Comparison of ENCODE assay signal across 15 cellular contexts in genomic region chr3:48267782-48268181, GRCh38. TPM values are rescaled to one million over a fixed set of nuclear protein-coding genes. Genes with fewer than 3 reads are reported as not detected.
DNase-seq lines count a peak whose midpoint lies in the region; ATAC-seq and TF ChIP-seq lines count a peak whose summit lies in the region.
"Had no signal": no experiment of that assay in that cellular context is flagged by ENCODE, and none has a peak within 500 bp of the region (broad histone marks: within the 10 kb centered on the region; RNA-seq: fewer than 3 reads in every experiment).

No MANE protein-coding gene starts in this region.

- no peak for TF ChIP-seq CTCF in Peyer's patch (IDR thresholded peaks at IDR 0.05)
- no peak for TF ChIP-seq CTCF in nephron (IDR thresholded peaks at IDR 0.05; ENCODE audit: unreplicated experiment in 3 of 3)
- TF ChIP-seq CTCF in natural killer cell (IDR thresholded peaks at IDR 0.05): no peak

- CTCF ChIA-PET in CD4-positive, alpha-beta memory T cell (lab: Charles Lee; ENCODE audit: partially characterized antibody): interaction anchor here (0.9 to 2.9 kb wide), 10 partner anchors 9 to 289 kb away, joined by 3 to 29 read pairs (median 4); partner anchors contain the start of genes NME6, PFKFB4 and ZNF589

- peaks cover 7 to 18% of the 10 kb centered on the region in 2 donors for H3K36me3 Mint-ChIP-seq in CD4-positive, alpha-beta memory T cell
- H3K36me3 Mint-ChIP-seq in central memory CD8-positive, alpha-beta T cell (ENCODE audit: insufficient read depth): peaks cover 14% of the 10 kb centered on the region
- H3K36me3 Mint-ChIP-seq in nephron (ENCODE audit: low read depth) (peaks cover 50% of the 10 kb centered on the region), natural killer cell (peaks cover 11% of the 10 kb centered on the region)

- peaks cover 24 to 40% (median 33%) of the 10 kb centered on the region in 4 donors for H3K4me1 Mint-ChIP-seq in CD4-positive, alpha-beta memory T cell
- H3K4me1 Mint-ChIP-seq in central memory CD8-positive, alpha-beta T cell: peaks cover 20% of the 10 kb centered on the region
- H3K4me1 Mint-ChIP-seq in nephron (peaks cover 20% of the 10 kb centered on the region), natural killer cell (peaks cover 9 to 10% of the 10 kb centered on the region in 2 donors)
- H3K4me1 Mint-ChIP-seq: H9 had no signal

- no peak for DNase-seq in CD4-positive, alpha-beta memory T cell
- peak in 2 of 3 donors; percentile 55 to 61 for DNase-seq in Peyer's patch
- DNase-seq in central memory CD8-positive, alpha-beta T cell (ENCODE audit: low spot score in 2 of 2): no peak
- DNase-seq in AG20443 (ENCODE audit: low spot score): no peak
- no peak for DNase-seq in natural killer cell
- DNase-seq in amygdala (lab: John Stamatoyannopoulos, UW): no peak
- no peak for DNase-seq in NCI-H82 treated with DMSO at 0.1 percent for 48 hours (lab: John Stamatoyannopoulos, UW; ENCODE audit: unreplicated experiment)
- DNase-seq: GDM1, H9, midbrain, NCI-H774, retina, SHP77 treated with DMSO at 0.1 percent for 48 hours had no signal

- peak overlapping the region; percentile 53 for H3K27ac ChIP-seq in CD4-positive, alpha-beta memory T cell (ENCODE audit: low read depth, low read length)
- peak overlapping the region; percentile 50 to 89 (median 72) for H3K27ac ChIP-seq in Peyer's patch

- H3K9me3 ChIP-seq in CD4-positive, alpha-beta memory T cell (ENCODE audit: control insufficient read depth in 1 of 2, low read length in 2 of 2): no peaks in the 10 kb centered on the region
- no peaks in the 10 kb centered on the region for H3K9me3 ChIP-seq in Peyer's patch

- POLR2A ChIA-PET in CD4-positive, alpha-beta memory T cell (lab: Charles Lee; ENCODE audit: partially characterized antibody): interaction anchor here (0.6 to 3.2 kb wide), 9 partner anchors 10 to 172 kb away, joined by 3 to 36 read pairs (median 5); partner anchors contain the start of genes CCDC51, NME6, TMA7 and ZNF589

- H3K27me3 ChIP-seq in CD4-positive, alpha-beta memory T cell (ENCODE audit: insufficient read depth, low read length): no peaks in the 10 kb centered on the region
- H3K27me3 ChIP-seq in Peyer's patch: no peaks in the 10 kb centered on the region

- H3K27ac Mint-ChIP-seq in CD4-positive, alpha-beta memory T cell: peak overlapping the region; percentile 81 to 96 (median 92)
- peak overlapping the region; percentile 92 for H3K27ac Mint-ChIP-seq in central memory CD8-positive, alpha-beta T cell (ENCODE audit: low read depth)
- peak overlapping the region; percentile 33 to 75 (median 38) for H3K27ac Mint-ChIP-seq in nephron
- H3K27ac Mint-ChIP-seq in natural killer cell: no peak overlapping the region

- H3K27me3 Mint-ChIP-seq in CD4-positive, alpha-beta memory T cell: no peaks in the 10 kb centered on the region
- H3K27me3 Mint-ChIP-seq in central memory CD8-positive, alpha-beta T cell: no peaks in the 10 kb centered on the region
- H3K27me3 Mint-ChIP-seq in nephron (ENCODE audit: low read depth) (no peaks in the 10 kb centered on the region), natural killer cell (ENCODE audit: low read depth in 2 of 2) (no peaks in the 10 kb centered on the region)

- peaks cover 10% of the 10 kb centered on the region for H3K36me3 ChIP-seq in CD4-positive, alpha-beta memory T cell (ENCODE audit: insufficient read depth, low read length)
- H3K36me3 ChIP-seq in Peyer's patch: peaks cover 0 to 21% (median 0%) of the 10 kb centered on the region in 3 donors

- ATAC-seq in central memory CD8-positive, alpha-beta T cell (replicated peaks; ENCODE audit: extremely low read depth, poor library complexity, severe bottlenecking): no peak
- no peak for ATAC-seq in natural killer cell

- TF ChIP-seq POLR2A in Peyer's patch (IDR thresholded peaks at IDR 0.05): no peak

- peak overlapping the region in 6 of 8 donors; percentile 13 to 89 (median 24) for H3K4me3 Mint-ChIP-seq in CD4-positive, alpha-beta memory T cell
- peak overlapping the region; percentile 31 for H3K4me3 Mint-ChIP-seq in central memory CD8-positive, alpha-beta T cell
- no peak overlapping the region for H3K4me3 Mint-ChIP-seq in nephron
- no peak overlapping the region for H3K4me3 Mint-ChIP-seq in natural killer cell
- H3K4me3 Mint-ChIP-seq: H9 had no signal

- no peaks in the 10 kb centered on the region for H3K9me3 Mint-ChIP-seq in CD4-positive, alpha-beta memory T cell
- H3K9me3 Mint-ChIP-seq in central memory CD8-positive, alpha-beta T cell: no peaks in the 10 kb centered on the region
- H3K9me3 Mint-ChIP-seq in nephron (no peaks in the 10 kb centered on the region), natural killer cell (no peaks in the 10 kb centered on the region)

- no peak overlapping the region for H3K4me3 ChIP-seq in CD4-positive, alpha-beta memory T cell (ENCODE audit: low read length in 2 of 2)
- H3K4me3 ChIP-seq in Peyer's patch: peak overlapping the region in 1 of 4 donors; percentile 25

- H3K4me1 ChIP-seq in CD4-positive, alpha-beta memory T cell (ENCODE audit: insufficient read depth, low read length): peaks cover 25% of the 10 kb centered on the region
- peaks cover 0 to 17% (median 2%) of the 10 kb centered on the region in 4 donors for H3K4me1 ChIP-seq in Peyer's patch

- intact Hi-C loops in CD4-positive, alpha-beta memory T cell (cut with micrococcal nuclease): loop anchor here (1.0 to 2.0 kb wide), 3 partner anchors 26 to 289 kb away; partner anchors contain the start of genes NME6, PFKFB4 and ZNF589
- intact Hi-C loops in natural killer cell (cut with micrococcal nuclease): no loop called here

RNA-seq across cellular contexts. Expression of gene ZNF589, which starts 26.9 kb away (rescaled TPM):
- 10 to 100 TPM; 49.4 to 58.6 TPM for total RNA-seq in CD4-positive, alpha-beta memory T cell
- polyA plus RNA-seq in CD4-positive, alpha-beta memory T cell: 1 to 10 TPM; 2.7 to 6.7 TPM
- 10 to 100 TPM in 3 of 4 donors, 1 to 10 TPM in 1; 5.6 to 91.6 (median 14.6) TPM for total RNA-seq in Peyer's patch
- 10 to 100 TPM; 16.3 to 26.6 (median 21.4) TPM for total RNA-seq in natural killer cell

RNA-seq across cellular contexts. Expression of gene NME6, which starts 33.4 kb away (rescaled TPM):
- total RNA-seq in CD4-positive, alpha-beta memory T cell: 10 to 100 TPM; 43.2 to 45.8 TPM
- 10 to 100 TPM; 56.9 to 64.2 TPM for polyA plus RNA-seq in CD4-positive, alpha-beta memory T cell
- total RNA-seq in Peyer's patch (10 to 100 TPM; 24.0 to 49.6 (median 39.2) TPM), natural killer cell (10 to 100 TPM; 10.6 to 21.8 (median 20.5) TPM)

RNA-seq across cellular contexts. Expression of gene CAMP, which starts 44.5 kb away (rescaled TPM):
- total RNA-seq in CD4-positive, alpha-beta memory T cell: not detected
- polyA plus RNA-seq in CD4-positive, alpha-beta memory T cell: not detected
- not detected for total RNA-seq in Peyer's patch
- not detected for total RNA-seq in natural killer cell
- total RNA-seq: chondrocyte, H9 had no signal

Comparison
In these comparisons a context has a peak if more than half of its experiments do, and no peak if none do; other contexts are left out.
1. DNase-seq: peak in Peyer's patch (2 of 3); none in CD4-positive, alpha-beta memory T cell (0 of 5), central memory CD8-positive, alpha-beta T cell (0 of 2), AG20443 (single experiment), natural killer cell (single experiment), amygdala (0 of 56) and NCI-H82 treated with DMSO at 0.1 percent for 48 hours (single experiment).
2. H3K27ac Mint-ChIP-seq: peak in CD4-positive, alpha-beta memory T cell (7 of 7), central memory CD8-positive, alpha-beta T cell (single experiment) and nephron (3 of 3); none in natural killer cell (0 of 2).
3. H3K4me3 Mint-ChIP-seq: peak in CD4-positive, alpha-beta memory T cell (6 of 8) and central memory CD8-positive, alpha-beta T cell (single experiment); none in nephron (0 of 3) and natural killer cell (single experiment).